Comparison of ENCODE assay signal across 33 cellular contexts in genomic region chr3:46146021-46146420, GRCh38.
"Had no signal": no experiment of that assay in that cellular context is flagged by ENCODE, and none has a peak within 500 bp of the region (broad histone marks: within the 10 kb centered on the region; RNA-seq: fewer than 3 reads in every experiment).

No MANE protein-coding gene starts in this region.

- ATAC-seq: activated T-cell treated with anti-CD3 and anti-CD28 coated beads, Interleukin-2, amount 50 U/mL, for 72 hours; activated T-helper 17 cell treated with anti-CD3 and anti-CD28 coated beads, Interleukin-2, amount 50 U/mL, for 72 hours; esophagus mucosa; heart left ventricle; T-helper 17 cell had no signal

- H3K36me3 ChIP-seq: ascending aorta, breast epithelium, cardiac muscle cell, colonic mucosa, heart left ventricle, WERI-Rb-1 had no signal

- H3K27ac ChIP-seq: ascending aorta, breast epithelium, cardiac muscle cell, colonic mucosa, dorsolateral prefrontal cortex, heart left ventricle, WERI-Rb-1 had no signal

- H3K27ac Mint-ChIP-seq: activated B cell treated with CpG ODN at 0.5 μM for 24 hours; activated naive CD8-positive, alpha-beta T cell; activated T-cell treated with anti-CD3 and anti-CD28 coated beads, Interleukin-2, amount 50 U/mL, for 24 hours; activated T-cell treated with anti-CD3 and anti-CD28 coated beads, Interleukin-2, amount 50 U/mL, for 72 hours; activated T-helper 17 cell treated with anti-CD3 and anti-CD28 coated beads, Interleukin-2, amount 50 U/mL, for 72 hours; brain; endodermal cell; T-helper 17 cell; T-helper 2 cell treated with Interferon-gamma antibody and Interleukin-4, amounts not matched to agents 5 μg/mL and 100 μg/mL, for 36 hours had no signal

- H3K27me3 Mint-ChIP-seq: activated B cell treated with CpG ODN at 0.5 μM for 24 hours; activated naive CD8-positive, alpha-beta T cell; activated T-cell treated with anti-CD3 and anti-CD28 coated beads, Interleukin-2, amount 50 U/mL, for 24 hours; activated T-helper 17 cell treated with anti-CD3 and anti-CD28 coated beads, Interleukin-2, amount 50 U/mL, for 72 hours had no signal

- H3K4me1 Mint-ChIP-seq: activated T-helper 17 cell treated with anti-CD3 and anti-CD28 coated beads, Interleukin-2, amount 50 U/mL, for 72 hours; endodermal cell had no signal

- DNase-seq: activated B cell treated with CpG ODN at 0.5 μM for 24 hours; activated CD4-positive, alpha-beta T cell treated with anti-CD3 and anti-CD28 coated beads for 48 hours; activated CD4-positive, alpha-beta T cell treated with anti-CD3 and anti-CD28 coated beads, Interleukin-2, amount 50 U/mL, for 1 hour; activated CD4-positive, alpha-beta T cell treated with anti-CD3 and anti-CD28 coated beads, Interleukin-2, amount 50 U/mL, for 48 hours; activated CD8-positive, alpha-beta memory T cell treated with anti-CD3 and anti-CD28 coated beads, Interleukin-2, amount 50 U/mL, for 48 hours; activated effector memory CD4-positive, alpha-beta T cell treated with Interleukin-2 at 50 U/mL for 16 hours; activated gamma-delta T cell treated with Interleukin-2 at 50 U/mL for 16 hours; activated naive CD4-positive, alpha-beta T cell treated with anti-CD3 and anti-CD28 coated beads, Interleukin-2, amount 50 U/mL, for 16 hours; activated naive CD4-positive, alpha-beta T cell treated with Interleukin-2 at 50 U/mL for 16 hours; activated T-cell treated with anti-CD3 and anti-CD28 coated beads for 4 hours; activated T-cell treated with anti-CD3 and anti-CD28 coated beads, Interleukin-2, amount 50 U/mL, for 24 hours; activated T-cell treated with anti-CD3 and anti-CD28 coated beads, Interleukin-2, amount 50 U/mL, for 72 hours; central memory CD4-positive, alpha-beta T cell; cerebellar nuclear complex; colonic mucosa; dorsolateral prefrontal cortex; effector memory CD4-positive, alpha-beta T cell; endodermal cell; foreskin fibroblast; glutamatergic neuron; heart left ventricle; T-helper 1 cell; T-helper 17 cell; T1000; WERI-Rb-1 had no signal

- H3K4me1 ChIP-seq: ascending aorta, breast epithelium, colonic mucosa had no signal

- H3K4me3 Mint-ChIP-seq: activated B cell treated with CpG ODN at 0.5 μM for 24 hours; activated naive CD8-positive, alpha-beta T cell; activated T-cell treated with anti-CD3 and anti-CD28 coated beads, Interleukin-2, amount 50 U/mL, for 24 hours; activated T-cell treated with anti-CD3 and anti-CD28 coated beads, Interleukin-2, amount 50 U/mL, for 72 hours; activated T-helper 17 cell treated with anti-CD3 and anti-CD28 coated beads, Interleukin-2, amount 50 U/mL, for 72 hours; brain; endodermal cell; T-helper 17 cell; T-helper 2 cell treated with Interferon-gamma antibody and Interleukin-4, amounts not matched to agents 5 μg/mL and 100 μg/mL, for 36 hours had no signal

- H3K27me3 ChIP-seq: ascending aorta, breast epithelium, cardiac muscle cell, colonic mucosa, dorsolateral prefrontal cortex had no signal

- H3K36me3 Mint-ChIP-seq: brain had no signal

- H3K9me3 ChIP-seq: ascending aorta, breast epithelium, colonic mucosa, heart left ventricle had no signal

- H3K4me3 ChIP-seq: ascending aorta, breast epithelium, cardiac muscle cell, colonic mucosa, dorsolateral prefrontal cortex, heart left ventricle had no signal

- H3K9me3 Mint-ChIP-seq: activated B cell treated with CpG ODN at 0.5 μM for 24 hours; activated T-cell treated with anti-CD3 and anti-CD28 coated beads, Interleukin-2, amount 50 U/mL, for 24 hours; activated T-helper 17 cell treated with anti-CD3 and anti-CD28 coated beads, Interleukin-2, amount 50 U/mL, for 72 hours; endodermal cell had no signal
